Comparison of ENCODE assay signal across 21 cellular contexts in the genomic region with DNA sequence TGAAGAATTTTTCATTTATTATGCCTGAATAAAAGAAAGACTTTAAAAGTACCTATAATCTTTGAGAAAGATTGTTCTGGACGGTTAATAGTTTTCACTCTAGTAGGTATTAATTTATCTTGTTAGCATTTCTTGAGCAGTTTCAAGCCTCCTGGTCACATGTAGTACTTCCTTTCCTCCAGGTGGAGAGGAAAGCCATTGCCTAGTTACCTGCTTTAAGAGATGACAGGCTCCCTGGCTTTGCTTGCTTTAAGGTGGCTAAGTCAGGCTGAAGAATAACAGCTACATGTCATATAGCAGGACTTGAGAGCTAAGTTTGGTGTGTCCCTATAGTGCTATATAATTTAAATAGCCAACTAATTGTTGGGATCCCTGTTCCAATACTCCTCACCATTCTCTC.
"Had no signal": no experiment of that assay in that cellular context is flagged by ENCODE, and none has a peak within 500 bp of the region (broad histone marks: within the 10 kb centered on the region; RNA-seq: fewer than 3 reads in every experiment).

No MANE protein-coding gene starts in this region.

- H3K27ac ChIP-seq: coronary artery, heart left ventricle, neural progenitor cell, ovary had no signal

- H3K4me2 ChIP-seq: neural progenitor cell had no signal

- H3K27me3 ChIP-seq: heart left ventricle, neural progenitor cell, ovary had no signal

- H3K27ac Mint-ChIP-seq: natural killer cell treated with Interleukin-12 subunit alpha and Interleukin-12 subunit beta and Interleukin-15 and Interleukin-18, amount 100 ng/mL, for 72 hours; neural progenitor cell had no signal

- H3K9ac ChIP-seq: neural progenitor cell had no signal

- H2AFZ ChIP-seq: neural progenitor cell had no signal

- ATAC-seq: esophagus mucosa; heart left ventricle; left lobe of liver; natural killer cell treated with Interleukin-12 subunit alpha and Interleukin-12 subunit beta and Interleukin-15 and Interleukin-18, amount 100 ng/mL, for 72 hours; right cardiac atrium had no signal

- FAIRE-seq: endometrium, frontal cortex, small intestine had no signal

- H3K4me3 ChIP-seq: coronary artery, heart left ventricle, neural progenitor cell, ovary had no signal

- H3K36me3 ChIP-seq: heart left ventricle, neural progenitor cell, ovary had no signal

- H3K9me3 ChIP-seq: heart left ventricle, ovary had no signal

- H3K4me3 Mint-ChIP-seq: natural killer cell treated with Interleukin-12 subunit alpha and Interleukin-12 subunit beta and Interleukin-15 and Interleukin-18, amount 100 ng/mL, for 72 hours; neural progenitor cell had no signal

- H3K27me3 Mint-ChIP-seq: natural killer cell treated with Interleukin-12 subunit alpha and Interleukin-12 subunit beta and Interleukin-15 and Interleukin-18, amount 100 ng/mL, for 72 hours; progenitor cell of endocrine pancreas had no signal

- DNase-seq: effector CD4-positive, alpha-beta T cell; heart left ventricle; hippocampal formation; islet precursor cell; mammary epithelial cell; midbrain; nucleus accumbens; ovary; right cardiac atrium; stimulated activated CD4-positive, alpha-beta T cell treated with anti-CD3 and anti-CD28 coated beads, Interleukin-12 subunit alpha, Interleukin-12 subunit beta, amount 100 ng/mL, for 4 hours; stimulated activated naive CD4-positive, alpha-beta T cell treated with Interleukin-2 at 50 U/mL for 16 hours; trophoblast cell had no signal
